ENCODE assay signal across 27 cellular contexts in genomic region chr2:168006538-168006937, GRCh38.
"Had no signal": no experiment of that assay in that cellular context is flagged by ENCODE, and none has a peak within 500 bp of the region (broad histone marks: within the 10 kb centered on the region; RNA-seq: fewer than 3 reads in every experiment).

No MANE protein-coding gene starts in this region.

- DNase-seq: activated CD4-positive, alpha-beta memory T cell treated with anti-CD3 and anti-CD28 coated beads, Interleukin-2, amount 10 ng/mL, durations not matched to agents 7 days and 5 days; activated CD4-positive, alpha-beta T cell treated with anti-CD3 and anti-CD28 coated beads for 36 hours; activated CD4-positive, alpha-beta T cell treated with anti-CD3 and anti-CD28 coated beads, Interleukin-2, amount 50 U/mL, for 1 hour; activated CD8-positive, alpha-beta memory T cell treated with anti-CD3 and anti-CD28 coated beads, Interleukin-2, amount 50 U/mL, for 4 hours; activated gamma-delta T cell treated with Interleukin-2 at 50 U/mL for 16 hours; activated naive CD4-positive, alpha-beta T cell treated with anti-CD3 and anti-CD28 coated beads, Interleukin-2, amount 10 ng/mL, durations not matched to agents 7 days and 5 days; activated naive CD8-positive, alpha-beta T cell treated with anti-CD3 and anti-CD28 coated beads for 36 hours; activated T-cell treated with anti-CD3 and anti-CD28 coated beads, Interleukin-2, amount 50 U/mL, for 72 hours; brain microvascular endothelial cell; MM.1S; NCI-H1105; NCI-H1436 treated with DMSO at 0.1 percent for 48 hours; NCI-H187; NCI-H2081; NCI-H2171; NCI-H2227 treated with DMSO at 0.1 percent for 48 hours; NCI-H446 treated with DMSO at 0.1 percent for 48 hours; NCI-H69; Peyer's patch; Right ventricle myocardium superior; SJCRH30; SK-N-SH; T-helper 1 cell; WERI-Rb-1 had no signal

- H3K27ac Mint-ChIP-seq: activated CD4-positive, alpha-beta memory T cell treated with anti-CD3 and anti-CD28 coated beads, Interleukin-2, amount 10 ng/mL, durations not matched to agents 7 days and 5 days; activated CD4-positive, alpha-beta T cell treated with anti-CD3 and anti-CD28 coated beads for 36 hours; activated naive CD4-positive, alpha-beta T cell treated with anti-CD3 and anti-CD28 coated beads, Interleukin-2, amount 10 ng/mL, durations not matched to agents 7 days and 5 days; activated naive CD8-positive, alpha-beta T cell treated with anti-CD3 and anti-CD28 coated beads for 36 hours; activated T-cell treated with anti-CD3 and anti-CD28 coated beads, Interleukin-2, amount 50 U/mL, for 72 hours; activated T-helper 2 cell treated with anti-CD3 and anti-CD28 coated beads, Interferon-gamma antibody, Interleukin-2, Interleukin-4, amounts not matched to agents 10 μg/mL and 5 μg/mL and 100 μg/mL, durations not matched to agents 14 hours and 24 hours and 36 hours had no signal

- H3K27me3 Mint-ChIP-seq: activated CD4-positive, alpha-beta memory T cell treated with anti-CD3 and anti-CD28 coated beads, Interleukin-2, amount 10 ng/mL, durations not matched to agents 7 days and 5 days; activated CD4-positive, alpha-beta T cell treated with anti-CD3 and anti-CD28 coated beads for 36 hours; activated naive CD4-positive, alpha-beta T cell treated with anti-CD3 and anti-CD28 coated beads, Interleukin-2, amount 10 ng/mL, durations not matched to agents 7 days and 5 days; activated naive CD8-positive, alpha-beta T cell treated with anti-CD3 and anti-CD28 coated beads for 36 hours had no signal

- H3K27me3 ChIP-seq: brain microvascular endothelial cell, Peyer's patch, SJCRH30 had no signal

- H3K4me3 ChIP-seq: Peyer's patch, SJCRH30 had no signal

- H3K9me3 Mint-ChIP-seq: activated CD4-positive, alpha-beta memory T cell treated with anti-CD3 and anti-CD28 coated beads, Interleukin-2, amount 10 ng/mL, durations not matched to agents 7 days and 5 days; activated naive CD8-positive, alpha-beta T cell treated with anti-CD3 and anti-CD28 coated beads for 36 hours; activated T-cell treated with anti-CD3 and anti-CD28 coated beads, Interleukin-2, amount 50 U/mL, for 72 hours; activated T-helper 2 cell treated with anti-CD3 and anti-CD28 coated beads, Interferon-gamma antibody, Interleukin-2, Interleukin-4, amounts not matched to agents 10 μg/mL and 5 μg/mL and 100 μg/mL, durations not matched to agents 14 hours and 24 hours and 36 hours had no signal

- H3K27ac ChIP-seq: brain microvascular endothelial cell, KMS-11, Peyer's patch, RWPE1, SJCRH30, WERI-Rb-1 had no signal

- H3K4me3 Mint-ChIP-seq: activated CD4-positive, alpha-beta memory T cell treated with anti-CD3 and anti-CD28 coated beads, Interleukin-2, amount 10 ng/mL, durations not matched to agents 7 days and 5 days; activated CD4-positive, alpha-beta T cell treated with anti-CD3 and anti-CD28 coated beads for 36 hours; activated naive CD4-positive, alpha-beta T cell treated with anti-CD3 and anti-CD28 coated beads, Interleukin-2, amount 10 ng/mL, durations not matched to agents 7 days and 5 days; activated naive CD8-positive, alpha-beta T cell treated with anti-CD3 and anti-CD28 coated beads for 36 hours; activated T-cell treated with anti-CD3 and anti-CD28 coated beads, Interleukin-2, amount 50 U/mL, for 72 hours had no signal

- H3K36me3 ChIP-seq: Peyer's patch, SJCRH30 had no signal

- H3K4me1 ChIP-seq: Peyer's patch had no signal

- H3K9me3 ChIP-seq: Peyer's patch, SJCRH30, SK-N-SH had no signal

- ATAC-seq: activated CD4-positive, alpha-beta T cell treated with anti-CD3 and anti-CD28 coated beads for 36 hours; activated T-cell treated with anti-CD3 and anti-CD28 coated beads, Interleukin-2, amount 50 U/mL, for 72 hours had no signal
